In the genomic region with DNA sequence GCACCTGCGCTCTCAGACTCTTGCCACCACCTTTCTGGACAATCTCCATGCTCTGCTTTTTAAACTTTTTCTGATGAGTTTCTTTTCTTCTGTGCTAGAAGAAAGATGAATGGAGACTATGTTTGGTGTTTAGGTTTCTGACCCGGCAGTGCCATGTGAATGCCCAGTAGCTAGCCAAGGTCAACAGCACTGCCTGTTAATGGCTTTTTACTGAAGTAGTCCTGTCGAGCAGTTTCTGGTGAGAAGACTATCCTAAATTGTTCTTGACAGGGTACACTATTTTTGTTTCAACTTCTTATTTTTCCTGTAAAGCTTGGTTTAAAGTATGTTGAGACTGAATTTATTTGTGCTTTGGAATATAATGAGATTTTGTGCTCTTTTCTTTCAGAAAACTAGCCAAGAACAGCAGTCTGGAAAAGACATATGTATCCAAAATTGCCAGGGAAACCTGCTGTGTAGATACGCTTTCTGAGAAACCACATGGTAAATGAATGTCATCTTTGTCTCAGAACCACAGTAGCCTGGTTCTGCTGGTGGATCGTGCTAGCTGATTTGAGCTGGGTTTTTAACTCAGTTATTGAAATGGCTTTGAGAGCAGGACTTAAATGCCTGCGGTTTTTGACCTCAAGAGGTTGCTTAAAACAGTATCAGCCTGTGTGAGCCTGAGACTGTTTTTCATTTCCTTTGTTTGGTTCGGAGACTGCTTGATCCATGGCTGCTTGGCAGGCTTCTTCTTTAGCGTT, we compare ENCODE assay signal across 1 cellular context.
TF ChIP-seq lines count a peak whose summit lies in the region.

No MANE protein-coding gene starts in this region.

TF ChIP-seq in WTC11, 78 proteins besides CTCF, POLR2A, EP300 and RAD21 (continued from another document):
- TF ChIP-seq, protein P1, sequence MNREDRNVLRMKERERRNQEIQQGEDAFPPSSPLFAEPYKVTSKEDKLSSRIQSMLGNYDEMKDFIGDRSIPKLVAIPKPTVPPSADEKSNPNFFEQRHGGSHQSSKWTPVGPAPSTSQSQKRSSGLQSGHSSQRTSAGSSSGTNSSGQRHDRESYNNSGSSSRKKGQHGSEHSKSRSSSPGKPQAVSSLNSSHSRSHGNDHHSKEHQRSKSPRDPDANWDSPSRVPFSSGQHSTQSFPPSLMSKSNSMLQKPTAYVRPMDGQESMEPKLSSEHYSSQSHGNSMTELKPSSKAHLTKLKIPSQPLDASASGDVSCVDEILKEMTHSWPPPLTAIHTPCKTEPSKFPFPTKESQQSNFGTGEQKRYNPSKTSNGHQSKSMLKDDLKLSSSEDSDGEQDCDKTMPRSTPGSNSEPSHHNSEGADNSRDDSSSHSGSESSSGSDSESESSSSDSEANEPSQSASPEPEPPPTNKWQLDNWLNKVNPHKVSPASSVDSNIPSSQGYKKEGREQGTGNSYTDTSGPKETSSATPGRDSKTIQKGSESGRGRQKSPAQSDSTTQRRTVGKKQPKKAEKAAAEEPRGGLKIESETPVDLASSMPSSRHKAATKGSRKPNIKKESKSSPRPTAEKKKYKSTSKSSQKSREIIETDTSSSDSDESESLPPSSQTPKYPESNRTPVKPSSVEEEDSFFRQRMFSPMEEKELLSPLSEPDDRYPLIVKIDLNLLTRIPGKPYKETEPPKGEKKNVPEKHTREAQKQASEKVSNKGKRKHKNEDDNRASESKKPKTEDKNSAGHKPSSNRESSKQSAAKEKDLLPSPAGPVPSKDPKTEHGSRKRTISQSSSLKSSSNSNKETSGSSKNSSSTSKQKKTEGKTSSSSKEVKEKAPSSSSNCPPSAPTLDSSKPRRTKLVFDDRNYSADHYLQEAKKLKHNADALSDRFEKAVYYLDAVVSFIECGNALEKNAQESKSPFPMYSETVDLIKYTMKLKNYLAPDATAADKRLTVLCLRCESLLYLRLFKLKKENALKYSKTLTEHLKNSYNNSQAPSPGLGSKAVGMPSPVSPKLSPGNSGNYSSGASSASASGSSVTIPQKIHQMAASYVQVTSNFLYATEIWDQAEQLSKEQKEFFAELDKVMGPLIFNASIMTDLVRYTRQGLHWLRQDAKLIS (CRISPR knock-in tag; IDR thresholded peaks at IDR 0.05; ENCODE audit: borderline replicate concordance) = no peak
- TF ChIP-seq CREM (CRISPR knock-in tag; IDR thresholded peaks at IDR 0.05) = no peak
- no peak for TF ChIP-seq ZBTB21 (CRISPR knock-in tag; IDR thresholded peaks at IDR 0.05; ENCODE audit: borderline replicate concordance)
- TF ChIP-seq PRRX2 (CRISPR knock-in tag; IDR thresholded peaks at IDR 0.05) = no peak
